27 cellular contexts compared by ENCODE assay signal in the genomic region with DNA sequence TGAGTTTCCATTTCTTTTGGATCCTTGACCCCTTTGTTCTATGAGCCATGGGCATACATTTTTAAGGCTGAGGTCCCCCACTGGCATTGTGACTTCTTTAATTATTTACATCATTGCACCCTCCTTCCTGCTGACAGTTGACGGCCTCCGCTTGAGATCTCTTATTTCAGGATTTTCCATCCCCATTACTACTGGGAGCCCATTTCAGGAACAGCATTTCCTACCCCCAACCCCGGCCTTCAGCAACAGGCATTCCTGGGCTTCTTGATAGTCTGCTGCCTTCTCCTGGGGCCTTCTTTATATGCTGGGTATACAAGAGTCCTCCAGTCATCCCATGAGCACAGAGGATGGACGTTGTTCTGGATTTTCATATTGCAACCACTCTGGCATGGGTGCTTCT. TPM values are rescaled to one million over a fixed set of nuclear protein-coding genes. Genes with fewer than 3 reads are reported as not detected.
DNase-seq lines count a peak whose midpoint lies in the region; ATAC-seq, FAIRE-seq and TF ChIP-seq lines count a peak whose summit lies in the region.
"Had no signal": no experiment of that assay in that cellular context is flagged by ENCODE, and none has a peak within 500 bp of the region (broad histone marks: within the 10 kb centered on the region; RNA-seq: fewer than 3 reads in every experiment).

No MANE protein-coding gene starts in this region.

- no peaks in the 10 kb centered on the region for H3K9me3 ChIP-seq in pancreas
- H3K9me3 ChIP-seq: A549, BE2C, HAP-1 had no signal

- ATAC-seq in natural killer cell (no peak), left lobe of liver (no peak), pancreas (no peak)
- no peak for ATAC-seq in natural killer cell treated with Interleukin-12 subunit alpha and Interleukin-12 subunit beta and Interleukin-15 and Interleukin-18, amount 100 ng/mL, for 72 hours
- ATAC-seq: A549 had no signal

- no peak for TF ChIP-seq CTCF in natural killer cell (IDR thresholded peaks at IDR 0.05)
- no peak for TF ChIP-seq CTCF in pancreas (IDR thresholded peaks at IDR 0.05)

- peaks cover 75 to 77% of the 10 kb centered on the region in 2 donors for H3K27me3 Mint-ChIP-seq in natural killer cell (ENCODE audit: low read depth in 2 of 2)
- H3K27me3 Mint-ChIP-seq in natural killer cell treated with Interleukin-12 subunit alpha and Interleukin-12 subunit beta and Interleukin-15 and Interleukin-18, amount 100 ng/mL, for 72 hours: peaks cover 54 to 73% of the 10 kb centered on the region in 2 donors

- intact Hi-C loops in natural killer cell (cut with micrococcal nuclease): no loop called here
- intact Hi-C loops in pancreas (cut with DNase I): no loop called here

- no peak overlapping the region for H3K27ac Mint-ChIP-seq in natural killer cell
- no peak overlapping the region for H3K27ac Mint-ChIP-seq in natural killer cell treated with Interleukin-12 subunit alpha and Interleukin-12 subunit beta and Interleukin-15 and Interleukin-18, amount 100 ng/mL, for 72 hours
- H3K27ac Mint-ChIP-seq: CD14-positive monocyte; CD4-positive, alpha-beta T cell; CD8-positive, alpha-beta memory T cell; HFFc6 had no signal

- H3K4me1 Mint-ChIP-seq in natural killer cell: peaks cover 24 to 32% of the 10 kb centered on the region in 2 donors
- peaks cover 29% of the 10 kb centered on the region in 2 donors for H3K4me1 Mint-ChIP-seq in natural killer cell treated with Interleukin-12 subunit alpha and Interleukin-12 subunit beta and Interleukin-15 and Interleukin-18, amount 100 ng/mL, for 72 hours (ENCODE audit: low read depth in 2 of 2)

- no peaks in the 10 kb centered on the region for H3K9me3 Mint-ChIP-seq in natural killer cell
- H3K9me3 Mint-ChIP-seq in natural killer cell treated with Interleukin-12 subunit alpha and Interleukin-12 subunit beta and Interleukin-15 and Interleukin-18, amount 100 ng/mL, for 72 hours: no peaks in the 10 kb centered on the region
- H3K9me3 Mint-ChIP-seq: CD4-positive, alpha-beta T cell; CD8-positive, alpha-beta memory T cell; HFFc6 had no signal

- peaks cover 0 to 5% (median 0%) of the 10 kb centered on the region in 3 donors for H3K4me1 ChIP-seq in pancreas
- H3K4me1 ChIP-seq: BE2C had no signal

- peaks cover 0 to 15% (median 0%) of the 10 kb centered on the region in 4 donors for H3K27me3 ChIP-seq in pancreas

- peak; percentile 40 for DNase-seq in activated CD8-positive, alpha-beta memory T cell treated with anti-CD3 and anti-CD28 coated beads, Interleukin-2, amount 50 U/mL, for 48 hours
- no peak for DNase-seq in activated CD8-positive, alpha-beta memory T cell treated with anti-CD3 and anti-CD28 coated beads, Interleukin-2, amount 50 U/mL, for 4 hours
- no peak for DNase-seq in natural killer cell
- no peak for DNase-seq in natural killer cell treated with Interleukin-12 subunit alpha and Interleukin-12 subunit beta and Interleukin-15 and Interleukin-18, amount 100 ng/mL, for 72 hours (ENCODE audit: low spot score)
- peak; percentile 18 for DNase-seq in left lobe of liver (ENCODE audit: low spot score)
- DNase-seq in ureter (ENCODE audit: low spot score): peak; percentile 27
- DNase-seq in RCC 7860 (ENCODE audit: low spot score): no peak
- no peak for DNase-seq in pancreas
- DNase-seq: 8988T; ACHN; AML-193; BE2C; CD4-positive, alpha-beta T cell; CD8-positive, alpha-beta memory T cell; DMS 273 treated with DMSO at 0.1 percent for 48 hours; DMS79; EL; GDM1; GOT3; HFFc6 had no signal

- whole genome bisulfite sequencing in pancreas, 2 donors: 81 to 91% methylated on average over 4 of the region's 4 CpGs

- no peak for FAIRE-seq in RCC 7860 (lab: Jason Lieb, UNC)
- FAIRE-seq in pancreas (lab: Jason Lieb, UNC): no peak
- FAIRE-seq: A549, D721Med, GM12878, H54 had no signal

- H3K27ac ChIP-seq in pancreas: no peak overlapping the region
- H3K27ac ChIP-seq: A549; BLaER1 treated with 17β-estradiol and CSF1 and Interleukin-3, amounts not matched to agents 10 nM and 100 nM had no signal

- H3K36me3 Mint-ChIP-seq in natural killer cell: no peaks in the 10 kb centered on the region
- no peaks in the 10 kb centered on the region for H3K36me3 Mint-ChIP-seq in natural killer cell treated with Interleukin-12 subunit alpha and Interleukin-12 subunit beta and Interleukin-15 and Interleukin-18, amount 100 ng/mL, for 72 hours

- no peaks in the 10 kb centered on the region for H3K36me3 ChIP-seq in pancreas
- H3K36me3 ChIP-seq: BE2C; BLaER1 treated with 17β-estradiol and CSF1 and Interleukin-3, amounts not matched to agents 10 nM and 100 nM had no signal

- no peak overlapping the region for H3K4me3 ChIP-seq in pancreas
- H3K4me3 ChIP-seq: A549; BLaER1 treated with 17β-estradiol and CSF1 and Interleukin-3, amounts not matched to agents 10 nM and 100 nM; GM12878; HAP-1 had no signal

- peak overlapping the region; percentile 1 for H3K4me3 Mint-ChIP-seq in natural killer cell
- no peak overlapping the region for H3K4me3 Mint-ChIP-seq in natural killer cell treated with Interleukin-12 subunit alpha and Interleukin-12 subunit beta and Interleukin-15 and Interleukin-18, amount 100 ng/mL, for 72 hours
- H3K4me3 Mint-ChIP-seq: CD4-positive, alpha-beta T cell; HFFc6 had no signal

RNA-seq across cellular contexts. Expression of gene ULBP1, which starts 3.8 kb away (rescaled TPM):
- total RNA-seq in natural killer cell: under 1 TPM in 2 of 3 donors, not detected in 1; 0.18 to 0.23 TPM
- 1 to 10 TPM in 1 of 2 donors, under 1 TPM in 1; 0.31 to 1.5 TPM for total RNA-seq in natural killer cell treated with Interleukin-12 subunit alpha and Interleukin-12 subunit beta and Interleukin-15 and Interleukin-18, amount 100 ng/mL, for 72 hours
- 0.08 TPM for total RNA-seq in left lobe of liver
- total RNA-seq in ureter: 2.5 TPM
- 1 to 10 TPM in 1 of 6 donors, under 1 TPM in 3, not detected in 2; 0.04 to 1.3 (median 0.09) TPM for total RNA-seq in pancreas
- polyA plus RNA-seq in pancreas: under 1 TPM in 1 of 2 donors, not detected in 1; 0.02 TPM
- total RNA-seq: GM12878 had no signal
- polyA plus RNA-seq: CD8-positive, alpha-beta memory T cell had no signal

RNA-seq across cellular contexts. Expression of gene ULBP2, which starts 25.8 kb away (rescaled TPM):
- total RNA-seq in natural killer cell (1 to 10 TPM in 2 of 3 donors, under 1 TPM in 1; 0.98 to 2.4 (median 2.4) TPM), left lobe of liver (0.18 TPM), ureter (3.0 TPM), pancreas (under 1 TPM in 3 of 6 donors, not detected in 3; 0.25 to 0.37 (median 0.34) TPM)
- total RNA-seq in natural killer cell treated with Interleukin-12 subunit alpha and Interleukin-12 subunit beta and Interleukin-15 and Interleukin-18, amount 100 ng/mL, for 72 hours: 1 to 10 TPM in 1 of 2 donors, under 1 TPM in 1; 0.98 to 4.0 TPM
- under 1 TPM; 0.19 TPM for polyA plus RNA-seq in pancreas

RNA-seq across cellular contexts. Expression of gene RAET1G, which starts 44.7 kb away (rescaled TPM):
- total RNA-seq in natural killer cell (under 1 TPM in 1 of 3 donors, not detected in 2; 0.43 TPM), left lobe of liver (not detected), ureter (5.2 TPM), pancreas (under 1 TPM in 1 of 6 donors, not detected in 5; 0.31 TPM)
- under 1 TPM in 1 of 2 donors, not detected in 1; 0.43 TPM for total RNA-seq in natural killer cell treated with Interleukin-12 subunit alpha and Interleukin-12 subunit beta and Interleukin-15 and Interleukin-18, amount 100 ng/mL, for 72 hours
- under 1 TPM in 1 of 2 donors, not detected in 1; 0.30 TPM for polyA plus RNA-seq in pancreas
- total RNA-seq: CD4-positive, alpha-beta T cell; CD8-positive, alpha-beta memory T cell; GM12878 had no signal
- polyA plus RNA-seq: CD14-positive monocyte; CD8-positive, alpha-beta memory T cell; GM12878 had no signal

RNA-seq across cellular contexts. Expression of gene RAET1L, which starts 57.7 kb away (rescaled TPM):
- not detected for total RNA-seq in natural killer cell
- total RNA-seq in natural killer cell treated with Interleukin-12 subunit alpha and Interleukin-12 subunit beta and Interleukin-15 and Interleukin-18, amount 100 ng/mL, for 72 hours: not detected
- not detected for total RNA-seq in left lobe of liver
- not detected for total RNA-seq in ureter
- under 1 TPM in 2 of 6 donors, not detected in 4; 0.46 to 0.53 TPM for total RNA-seq in pancreas
- polyA plus RNA-seq in pancreas: not detected
- total RNA-seq: CD4-positive, alpha-beta T cell; CD8-positive, alpha-beta memory T cell; GM12878; HFFc6 had no signal
- polyA plus RNA-seq: CD14-positive monocyte; CD8-positive, alpha-beta memory T cell; GM12878 had no signal

Comparison
In these comparisons a context has a peak if more than half of its experiments do, and no peak if none do; other contexts are left out.
1. DNase-seq: peak in activated CD8-positive, alpha-beta memory T cell treated with anti-CD3 and anti-CD28 coated beads, Interleukin-2, amount 50 U/mL, for 48 hours (single experiment), left lobe of liver (single experiment) and ureter (single experiment); none in activated CD8-positive, alpha-beta memory T cell treated with anti-CD3 and anti-CD28 coated beads, Interleukin-2, amount 50 U/mL, for 4 hours (single experiment), natural killer cell (single experiment), natural killer cell treated with Interleukin-12 subunit alpha and Interleukin-12 subunit beta and Interleukin-15 and Interleukin-18, amount 100 ng/mL, for 72 hours (single experiment), RCC 7860 (single experiment) and pancreas (0 of 6).